8 cellular contexts compared by ENCODE assay signal in the genomic region with DNA sequence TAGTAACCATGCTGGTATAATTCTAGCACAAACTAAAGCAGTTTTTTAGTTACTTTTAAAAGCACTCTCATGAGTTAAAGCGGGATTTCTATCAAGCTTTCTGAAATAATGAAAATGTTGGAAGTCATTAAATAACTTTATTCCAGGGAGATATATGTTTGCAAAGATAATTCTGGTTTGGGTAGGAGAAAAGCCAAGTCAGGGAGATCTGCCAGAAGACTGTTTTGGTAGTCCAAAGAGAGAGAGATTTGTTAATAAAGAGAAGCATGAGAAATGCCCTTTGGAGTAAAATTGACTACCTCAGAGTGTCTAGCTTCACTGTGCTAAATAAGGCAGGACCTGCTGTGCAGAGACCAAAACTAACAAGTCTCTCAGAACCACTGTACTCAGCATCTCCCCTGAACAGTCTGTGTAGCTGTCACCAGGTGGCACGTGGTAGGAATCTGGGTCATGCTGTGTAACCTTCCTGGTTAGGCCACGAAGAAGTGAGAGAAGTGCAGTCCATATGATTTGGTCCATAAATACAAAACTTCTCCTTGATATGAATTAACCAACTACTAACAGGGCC. TPM values are rescaled to one million over a fixed set of nuclear protein-coding genes. Genes with fewer than 3 reads are reported as not detected.
DNase-seq lines count a peak whose midpoint lies in the region; ATAC-seq, FAIRE-seq and TF ChIP-seq lines count a peak whose summit lies in the region.

No MANE protein-coding gene starts in this region.

- TF ChIP-seq EP300 in SK-N-SH (IDR thresholded peaks at IDR 0.05; ENCODE audit: borderline replicate concordance in 1 of 2, low read depth in 1 of 2, low read length in 1 of 2) (no peak), H1 (IDR thresholded peaks at IDR 0.05; ENCODE audit: borderline replicate concordance in 1 of 2, low read depth in 2 of 2, low read length in 2 of 2) (no peak)

- H3K4ac ChIP-seq in H1 (replicated peaks; ENCODE audit: insufficient read length, low read depth, low read length), result no peak overlapping the region
- no peak overlapping the region for H3K4ac ChIP-seq in neuronal stem cell (ENCODE audit: low read length)

- no peaks in the 10 kb centered on the region; the same call in 1 of the 2 replicates for H3K23me2 ChIP-seq in H1 (ENCODE audit: low read depth, low read length)

- no peaks in the 10 kb centered on the region for H3F3A ChIP-seq in SK-N-SH (replicated peaks; ENCODE audit: insufficient read depth)

- H3K9ac ChIP-seq in SK-N-SH (no peak overlapping the region), H1 (replicated peaks in 1 of 4; ENCODE audit: extremely low read depth in 1 of 4, low read depth in 3 of 4, low read length in 3 of 4) (no peak overlapping the region), neuronal stem cell (ENCODE audit: low read depth, low read length, poor library complexity) (no peak overlapping the region)

- peak; percentile 69 for DNase-seq in activated CD8-positive, alpha-beta memory T cell treated with anti-CD3 and anti-CD28 coated beads, Interleukin-2, amount 10 ng/mL, durations not matched to agents 7 days and 5 days
- no peak for DNase-seq in activated CD8-positive, alpha-beta memory T cell treated with anti-CD3 and anti-CD28 coated beads, Interleukin-2, amount 50 U/mL, for 48 hours
- DNase-seq in SK-N-SH (no peak), H1 (ENCODE audit: low read depth in 1 of 2, low spot score in 2 of 2) (no peak), neuronal stem cell (ENCODE audit: low spot score) (no peak), NCI-H1930 (lab: John Stamatoyannopoulos, UW) (no peak)

- H2BK12ac ChIP-seq in H1 (ENCODE audit: low read depth, low read length) (peak overlapping the region; percentile 18; the same call in 1 of the 2 replicates), neuronal stem cell (ENCODE audit: low read length) (no peak overlapping the region)

- POLR2A ChIA-PET in SK-N-SH (lab: Yijun Ruan, JAX) (no interaction called here), H1 (lab: Charles Lee; ENCODE audit: partially characterized antibody) (no interaction called here)

- 92% methylated on average over 3 of the region's 3 CpGs for WGBS in SK-N-SH (ENCODE audit: low lambda C conversion rate)
- WGBS in H1 (ENCODE audit: extremely low coverage in 1 of 2, insufficient coverage in 1 of 2, insufficient read length in 1 of 2, insufficient replicate concordance in 2 of 2, low coverage in 1 of 2, low lambda C conversion rate in 2 of 2, missing lambda C conversion rate in 1 of 2), 2 experiments, result 75% methylated on average over 3 of the region's 3 CpGs; no CpG with 5 or more reads in 1 of the 2 experiments
- WGBS in neuronal stem cell (ENCODE audit: extremely low coverage in 2 of 2, insufficient read length in 2 of 2, insufficient replicate concordance in 1 of 2), 2 donors, result no CpG with 5 or more reads among the region's 3 CpGs

- no peaks in the 10 kb centered on the region for H3K27me3 ChIP-seq in SK-N-SH (ENCODE audit: insufficient read depth)
- no peaks in the 10 kb centered on the region for H3K27me3 ChIP-seq in H1 (replicated peaks in 1 of 4; ENCODE audit: control insufficient read depth in 3 of 4, extremely low read depth in 1 of 4, insufficient read depth in 3 of 4, low read length in 3 of 4)
- H3K27me3 ChIP-seq in neuronal stem cell (ENCODE audit: control insufficient read depth in 3 of 3, insufficient read depth in 3 of 3, low read depth in 1 of 3, low read length in 3 of 3), result no peaks in the 10 kb centered on the region

- H3K4me1 ChIP-seq in SK-N-SH (ENCODE audit: control insufficient read depth in 1 of 2, insufficient read depth in 2 of 2, low read depth in 1 of 2, low read length in 1 of 2) (peaks cover 2 to 12% of the 10 kb centered on the region in 2 experiments; a peak in 2 of 4 replicates), H1 (replicated peaks in 1 of 4; ENCODE audit: control insufficient read depth in 3 of 4, insufficient read depth in 4 of 4, low read length in 3 of 4) (peaks cover 0 to 6% (median 4%) of the 10 kb centered on the region in 4 experiments; a peak in 4 of 7 replicates), neuronal stem cell (ENCODE audit: control insufficient read depth in 2 of 2, insufficient read depth in 1 of 2, low read depth in 1 of 2, low read length in 2 of 2) (peaks cover 5 to 15% of the 10 kb centered on the region in 2 donors)

- no peak overlapping the region for H3K4me3 Mint-ChIP-seq in activated CD8-positive, alpha-beta memory T cell treated with anti-CD3 and anti-CD28 coated beads, Interleukin-2, amount 10 ng/mL, durations not matched to agents 7 days and 5 days

- TF ChIP-seq RAD21 in SK-N-SH (IDR thresholded peaks at IDR 0.05; ENCODE audit: low read length), result no peak
- no peak for TF ChIP-seq RAD21 in H1 (IDR thresholded peaks at IDR 0.05 in 1 of 2, conservative IDR thresholded peaks at IDR 0.05 in 1 of 2; ENCODE audit: low read depth in 2 of 2, low read length in 2 of 2)

- CTCF ChIA-PET in activated CD8-positive, alpha-beta memory T cell treated with anti-CD3 and anti-CD28 coated beads, Interleukin-2, amount 10 ng/mL, durations not matched to agents 7 days and 5 days (lab: Charles Lee), result interaction anchor here (1.1 to 2.0 kb wide), 4 partner anchors 35 to 229 kb away, joined by 3 to 14 read pairs (median 4); a partner anchor contains a TSS
- CTCF ChIA-PET in SK-N-SH (lab: Yijun Ruan, JAX) (interaction anchor here (0.6 to 1.1 kb wide), 2 partner anchors 227 to 1414 kb away, joined by 3 read pairs; no protein-coding TSS in a partner anchor), H1 (lab: Charles Lee; ENCODE audit: partially characterized antibody) (interaction anchor here (0.6 to 1.2 kb wide), 4 partner anchors 14 to 212 kb away, joined by 3 to 4 read pairs (median 3); a partner anchor contains a TSS)

- H4K91ac ChIP-seq in H1 (replicated peaks; ENCODE audit: insufficient read length, low read length), result no peak overlapping the region
- no peak overlapping the region for H4K91ac ChIP-seq in neuronal stem cell (ENCODE audit: low read depth, low read length, poor library complexity)

- FAIRE-seq in H1 (lab: Jason Lieb, UNC), result no peak

- H2BK20ac ChIP-seq in H1 (ENCODE audit: low read length), result no peak overlapping the region

- H3K4me3 ChIP-seq in SK-N-SH (ENCODE audit: low read depth in 2 of 2, low read length in 1 of 2) (no peak overlapping the region), H1 (ENCODE audit: extremely low read depth in 1 of 4, insufficient read depth in 2 of 4, low read depth in 3 of 4, low read length in 4 of 4) (no peak overlapping the region), neuronal stem cell (ENCODE audit: low read length in 2 of 2) (no peak overlapping the region)

- no peak overlapping the region for H2BK120ac ChIP-seq in H1 (replicated peaks; ENCODE audit: low read depth, low read length)
- no peak overlapping the region for H2BK120ac ChIP-seq in neuronal stem cell (ENCODE audit: low read depth, low read length)

- H4K5ac ChIP-seq in H1 (ENCODE audit: insufficient read length, low read depth, low read length), result no peak overlapping the region

- H3K9me3 ChIP-seq in SK-N-SH (no peaks in the 10 kb centered on the region), H1 (ENCODE audit: insufficient read depth in 2 of 2, low read depth in 1 of 2, low read length in 1 of 2) (no peaks in the 10 kb centered on the region; a peak in 1 of 4 replicates), neuronal stem cell (replicated peaks in 1 of 2; ENCODE audit: control insufficient read depth in 2 of 2, insufficient read depth in 1 of 2, low read depth in 1 of 2, low read length in 2 of 2) (no peaks in the 10 kb centered on the region)

- no peak overlapping the region for H3K18ac ChIP-seq in H1 (ENCODE audit: extremely low read depth, low read length)
- H3K18ac ChIP-seq in neuronal stem cell (ENCODE audit: low read length), result no peak overlapping the region

- H2BK5ac ChIP-seq in H1 (ENCODE audit: low read depth, low read length), result no peak overlapping the region
- H2BK5ac ChIP-seq in neuronal stem cell (ENCODE audit: low read length), result no peak overlapping the region

- peak overlapping the region; percentile 74 for H3K27ac Mint-ChIP-seq in activated CD8-positive, alpha-beta memory T cell treated with anti-CD3 and anti-CD28 coated beads, Interleukin-2, amount 10 ng/mL, durations not matched to agents 7 days and 5 days

- H3K36me3 ChIP-seq in SK-N-SH (replicated peaks in 1 of 2; ENCODE audit: control insufficient read depth in 1 of 2, insufficient read depth in 2 of 2, low read length in 1 of 2), result no peaks in the 10 kb centered on the region
- no peaks in the 10 kb centered on the region for H3K36me3 ChIP-seq in H1 (ENCODE audit: control insufficient read depth in 2 of 4, insufficient read depth in 4 of 4, low read length in 3 of 4)
- H3K36me3 ChIP-seq in neuronal stem cell (replicated peaks in 1 of 2; ENCODE audit: control insufficient read depth in 2 of 2, insufficient read depth in 2 of 2, low read length in 2 of 2), result no peaks in the 10 kb centered on the region

- H3K36me3 Mint-ChIP-seq in activated CD8-positive, alpha-beta memory T cell treated with anti-CD3 and anti-CD28 coated beads, Interleukin-2, amount 10 ng/mL, durations not matched to agents 7 days and 5 days, result peaks cover 2% of the 10 kb centered on the region

- TF ChIP-seq POLR2A in H1 (IDR thresholded peaks at IDR 0.05; ENCODE audit: control extremely low read depth in 1 of 2, low read depth in 2 of 2, low read length in 2 of 2), result no peak

- H3K14ac ChIP-seq in H1 (ENCODE audit: insufficient read length) (no peak overlapping the region), neuronal stem cell (ENCODE audit: low read length) (no peak overlapping the region)

- H3K56ac ChIP-seq in H1 (replicated peaks; ENCODE audit: insufficient read length, low read depth, low read length), result no peak overlapping the region

- H2AFZ ChIP-seq in SK-N-SH (ENCODE audit: low read depth) (peak overlapping the region; percentile 62), H1 (ENCODE audit: low read length) (peak overlapping the region; percentile 60; the same call in 1 of the 2 replicates), neuronal stem cell (ENCODE audit: low read length) (peak overlapping the region; percentile 62)

- no peaks in the 10 kb centered on the region for H3K9me2 ChIP-seq in SK-N-SH

- H3K79me2 ChIP-seq in SK-N-SH (ENCODE audit: insufficient read depth) (no peaks in the 10 kb centered on the region), H1 (ENCODE audit: control insufficient read depth in 1 of 2, insufficient read depth in 2 of 2, low read length in 2 of 2) (no peaks in the 10 kb centered on the region)

- ATAC-seq in activated CD8-positive, alpha-beta memory T cell treated with anti-CD3 and anti-CD28 coated beads, Interleukin-2, amount 10 ng/mL, durations not matched to agents 7 days and 5 days, result peak; percentile 94
- ATAC-seq in HG02763 (IDR thresholded peaks at IDR 0.05; ENCODE audit: unreplicated experiment) (peak; percentile 82), HG02970 (IDR thresholded peaks at IDR 0.05; ENCODE audit: low FRiP score, unreplicated experiment) (no peak)

- H2BK15ac ChIP-seq in H1 (ENCODE audit: low read length) (no peak overlapping the region), neuronal stem cell (ENCODE audit: low read length) (no peak overlapping the region)

- H4K20me1 ChIP-seq in SK-N-SH (ENCODE audit: insufficient read depth) (no peaks in the 10 kb centered on the region), H1 (replicated peaks in 1 of 2; ENCODE audit: control insufficient read depth in 1 of 2, insufficient read depth in 2 of 2, low read length in 2 of 2) (no peaks in the 10 kb centered on the region)

- no peak for TF ChIP-seq CTCF in SK-N-SH (IDR thresholded peaks at IDR 0.05)
- no peak for TF ChIP-seq CTCF in H1 (IDR thresholded peaks at IDR 0.05; ENCODE audit: control extremely low read depth in 1 of 3, insufficient read depth in 1 of 3, low read depth in 1 of 3, low read length in 3 of 3)

- H3K23ac ChIP-seq in H1 (ENCODE audit: insufficient read length) (no peak overlapping the region), neuronal stem cell (ENCODE audit: low read depth, low read length, poor library complexity) (no peak overlapping the region)

- H3K27ac ChIP-seq in SK-N-SH (ENCODE audit: low read depth in 2 of 2, low read length in 1 of 2) (peak overlapping the region; percentile 25 to 62; a peak in 2 of 4 replicates), H1 (ENCODE audit: low read depth, low read length) (no peak overlapping the region), neuronal stem cell (replicated peaks; ENCODE audit: low read length) (no peak overlapping the region)

- no peaks in the 10 kb centered on the region for H3K79me1 ChIP-seq in H1 (ENCODE audit: low read depth, low read length)
- no peaks in the 10 kb centered on the region for H3K79me1 ChIP-seq in neuronal stem cell (ENCODE audit: low read depth, low read length)

- H3K27me3 Mint-ChIP-seq in activated CD8-positive, alpha-beta memory T cell treated with anti-CD3 and anti-CD28 coated beads, Interleukin-2, amount 10 ng/mL, durations not matched to agents 7 days and 5 days, result no peaks in the 10 kb centered on the region

- peaks cover 15% of the 10 kb centered on the region for H3K4me1 Mint-ChIP-seq in activated CD8-positive, alpha-beta memory T cell treated with anti-CD3 and anti-CD28 coated beads, Interleukin-2, amount 10 ng/mL, durations not matched to agents 7 days and 5 days

- H4K8ac ChIP-seq in H1 (ENCODE audit: extremely low read depth, insufficient read depth, low read length) (no peak overlapping the region), neuronal stem cell (ENCODE audit: low read depth, low read length) (no peak overlapping the region)

- H3K4me2 ChIP-seq in SK-N-SH (peak overlapping the region; percentile 9; the same call in 1 of the 2 replicates), H1 (ENCODE audit: insufficient read depth in 1 of 2, low read depth in 2 of 2, low read length in 2 of 2) (no peak overlapping the region), neuronal stem cell (ENCODE audit: insufficient read depth, low read length, poor library complexity, severe bottlenecking) (no peak overlapping the region)

- H3K9me3 Mint-ChIP-seq in activated CD8-positive, alpha-beta memory T cell treated with anti-CD3 and anti-CD28 coated beads, Interleukin-2, amount 10 ng/mL, durations not matched to agents 7 days and 5 days (ENCODE audit: low read depth), result no peaks in the 10 kb centered on the region

- H2AK5ac ChIP-seq in H1 (ENCODE audit: low read depth, low read length) (no peak overlapping the region), neuronal stem cell (ENCODE audit: low read depth, low read length) (no peak overlapping the region)

RNA-seq across cellular contexts. Expression of a gene that starts 31.6 kb away (rescaled TPM):
- 1 to 10 TPM; 1.1 to 1.6 TPM for total RNA-seq in activated CD8-positive, alpha-beta memory T cell treated with anti-CD3 and anti-CD28 coated beads, Interleukin-2, amount 10 ng/mL, durations not matched to agents 7 days and 5 days
- polyA plus RNA-seq in SK-N-SH (2012; rRNA removed) (9.7 and 10.6 TPM in 2 replicates), H1 (2011; rRNA removed) (2.4 and 6.4 TPM in 2 replicates)
- 14.6 and 14.7 TPM in 2 replicates for polyA plus RNA-seq in SK-N-SH (2012; cell fraction: cytosol; rRNA removed)
- polyA plus RNA-seq in SK-N-SH (2012; cell fraction: nucleus; rRNA removed), result 6.6 and 14.9 TPM in 2 replicates
- total RNA-seq in H1 (2021; fragmentation: NEBNext Ultra II Directional; extraction: Animal tissue kit (Norgen Biotek cat#: 25700)), result 4.7 and 5.2 TPM in 2 replicates
- polyA plus RNA-seq in H1 (2011; cell fraction: cytosol; rRNA removed), result 3.2 TPM
- polyA plus RNA-seq in H1 (2011; cell fraction: nucleus; rRNA removed), result 2.0 TPM
- 3.6 to 4.2 TPM (median 3.7 TPM) in 4 replicates for polyA plus RNA-seq in H1 (2012, experiment 1 of 2)
- 1.8 TPM for polyA plus RNA-seq in H1 (2012, experiment 2 of 2)
- 5.2 TPM for polyA plus RNA-seq in H1 (2013, experiment 1 of 2)
- polyA plus RNA-seq in H1 (2013, experiment 2 of 2), result 5.7 TPM
- polyA minus RNA-seq in H1 (2011; rRNA and poly(A)+ RNA removed), result 5.3 and 5.7 TPM in 2 replicates
- polyA minus RNA-seq in H1 (2011; cell fraction: cytosol; rRNA and poly(A)+ RNA removed), result 4.6 TPM
- 7.0 TPM for polyA minus RNA-seq in H1 (2011; cell fraction: nucleus; rRNA and poly(A)+ RNA removed)
- polyA plus RNA-seq in neuronal stem cell (2013, experiment 1 of 2), result 0.82 TPM
- 0.73 TPM for polyA plus RNA-seq in neuronal stem cell (2013, experiment 2 of 2)

RNA-seq across cellular contexts. Expression of a gene that starts 35.1 kb away (rescaled TPM):
- total RNA-seq in activated CD8-positive, alpha-beta memory T cell treated with anti-CD3 and anti-CD28 coated beads, Interleukin-2, amount 10 ng/mL, durations not matched to agents 7 days and 5 days, result 10 to 100 TPM; 41.2 to 44.8 TPM
- polyA plus RNA-seq in SK-N-SH (2012; rRNA removed), result 5.5 and 6.9 TPM in 2 replicates
- polyA plus RNA-seq in SK-N-SH (2012; cell fraction: cytosol; rRNA removed), result 8.3 and 9.0 TPM in 2 replicates
- polyA plus RNA-seq in SK-N-SH (2012; cell fraction: nucleus; rRNA removed), result 3.8 and 7.6 TPM in 2 replicates
- 20.7 and 23.4 TPM in 2 replicates for total RNA-seq in H1 (2021; fragmentation: NEBNext Ultra II Directional; extraction: Animal tissue kit (Norgen Biotek cat#: 25700))
- polyA plus RNA-seq in H1 (2011; rRNA removed), result 2.2 and 4.6 TPM in 2 replicates
- 6.1 TPM for polyA plus RNA-seq in H1 (2011; cell fraction: cytosol; rRNA removed)
- polyA plus RNA-seq in H1 (2011; cell fraction: nucleus; rRNA removed), result 2.5 TPM
- 5.4 to 12.2 TPM (median 8.0 TPM) in 4 replicates for polyA plus RNA-seq in H1 (2012, experiment 1 of 2)
- polyA plus RNA-seq in H1 (2012, experiment 2 of 2), result 0.63 TPM
- polyA plus RNA-seq in H1 (2013, experiment 1 of 2), result 6.9 TPM
- 6.6 TPM for polyA plus RNA-seq in H1 (2013, experiment 2 of 2)
- 12.8 and 16.7 TPM in 2 replicates for polyA minus RNA-seq in H1 (2011; rRNA and poly(A)+ RNA removed)
- 7.7 TPM for polyA minus RNA-seq in H1 (2011; cell fraction: cytosol; rRNA and poly(A)+ RNA removed)
- 27.8 TPM for polyA minus RNA-seq in H1 (2011; cell fraction: nucleus; rRNA and poly(A)+ RNA removed)
- 9.2 TPM for polyA plus RNA-seq in neuronal stem cell (2013, experiment 1 of 2)
- polyA plus RNA-seq in neuronal stem cell (2013, experiment 2 of 2), result 10.0 TPM

Comparison
In these comparisons a context has a peak if more than half of its experiments do, and no peak if none do; other contexts are left out.
1. H3K27ac ChIP-seq: peak in SK-N-SH (2 of 2); none in H1 (single experiment) and neuronal stem cell (single experiment).
2. Peak in every context shown above with its lines, with median percentiles within 50 percentile points of each other: H2AFZ ChIP-seq.